ENCODE assay signal across 29 cellular contexts in the genomic region with DNA sequence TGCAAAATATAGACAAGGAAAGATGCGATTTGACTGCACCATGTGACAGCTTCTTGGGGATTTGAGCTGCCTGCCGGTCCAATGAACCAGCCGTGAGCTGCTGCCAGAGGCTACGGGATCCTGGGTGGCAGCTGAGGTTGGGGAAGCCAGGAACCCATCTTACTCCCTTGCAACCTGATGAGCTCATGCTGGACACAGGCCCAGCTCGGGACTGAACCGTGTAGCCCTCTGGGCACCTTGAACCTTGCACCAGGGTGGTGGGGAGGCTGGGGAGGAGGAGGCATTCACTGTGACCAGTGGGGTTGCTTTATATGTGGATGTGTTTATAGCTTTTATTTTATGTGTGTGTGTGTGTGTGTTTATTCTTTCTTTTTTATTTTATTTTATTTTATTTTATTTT. TPM values are rescaled to one million over a fixed set of nuclear protein-coding genes. Genes with fewer than 3 reads are reported as not detected.
"Had no signal": no experiment of that assay in that cellular context is flagged by ENCODE, and none has a peak within 500 bp of the region (broad histone marks: within the 10 kb centered on the region; RNA-seq: fewer than 3 reads in every experiment).

No MANE protein-coding gene starts in this region.

- DNase-seq: activated CD4-positive, alpha-beta T cell treated with anti-CD3 and anti-CD28 coated beads for 1 hour; activated CD4-positive, alpha-beta T cell treated with anti-CD3 and anti-CD28 coated beads, Interleukin-2, amount 50 U/mL, for 1 hour; activated CD8-positive, alpha-beta T cell treated with anti-CD3 and anti-CD28 coated beads, Interleukin-2, amount 10 ng/mL, durations not matched to agents 7 days and 5 days; activated T-cell treated with anti-CD3 and anti-CD28 coated beads, Interleukin-2, amount 50 U/mL, for 24 hours; central memory CD4-positive, alpha-beta T cell; effector memory CD4-positive, alpha-beta T cell; foreskin melanocyte; kidney glomerular epithelial cell; left ventricle myocardium superior; nucleus accumbens; stimulated activated CD4-positive, alpha-beta T cell treated with anti-CD3 and anti-CD28 coated beads, Interleukin-4, amount 100 ng/mL, for 24 hours; stimulated activated naive CD4-positive, alpha-beta T cell treated with Interleukin-2 at 50 U/mL for 16 hours; T-helper 1 cell had no signal

- H3K27me3 ChIP-seq: upper lobe of left lung had no signal

- H3K36me3 ChIP-seq: thoracic aorta, upper lobe of left lung, WERI-Rb-1 had no signal

- H3K27ac ChIP-seq: thoracic aorta, upper lobe of left lung, WERI-Rb-1 had no signal

- H3K9me3 ChIP-seq: thoracic aorta, upper lobe of left lung had no signal

- ATAC-seq: activated CD8-positive, alpha-beta T cell treated with anti-CD3 and anti-CD28 coated beads, Interleukin-2, amount 10 ng/mL, durations not matched to agents 7 days and 5 days; activated naive CD4-positive, alpha-beta T cell treated with anti-CD3 and anti-CD28 coated beads, Interleukin-2, amount 50 U/mL, for 72 hours; activated T-helper 17 cell treated with anti-CD3 and anti-CD28 coated beads, Interleukin-2, amount 50 U/mL, for 72 hours; esophagus mucosa; left ventricle myocardium superior had no signal

- H3K36me3 Mint-ChIP-seq: activated naive CD4-positive, alpha-beta T cell treated with anti-CD3 and anti-CD28 coated beads, Interleukin-2, amount 50 U/mL, for 72 hours; brain; memory B cell had no signal

- H3K9me3 Mint-ChIP-seq: activated naive CD4-positive, alpha-beta T cell treated with anti-CD3 and anti-CD28 coated beads, Interleukin-2, amount 50 U/mL, for 72 hours; activated T-cell treated with anti-CD3 and anti-CD28 coated beads, Interleukin-2, amount 50 U/mL, for 24 hours; activated T-helper 17 cell treated with anti-CD3 and anti-CD28 coated beads, Interleukin-2, amount 50 U/mL, for 72 hours; memory B cell had no signal

- H3K4me3 ChIP-seq: thoracic aorta, upper lobe of left lung had no signal

- H3K27ac Mint-ChIP-seq: activated CD8-positive, alpha-beta T cell treated with anti-CD3 and anti-CD28 coated beads, Interleukin-2, amount 10 ng/mL, durations not matched to agents 7 days and 5 days; activated naive CD4-positive, alpha-beta T cell treated with anti-CD3 and anti-CD28 coated beads, Interleukin-2, amount 50 U/mL, for 72 hours; activated T-cell treated with anti-CD3 and anti-CD28 coated beads, Interleukin-2, amount 50 U/mL, for 24 hours; activated T-helper 17 cell treated with anti-CD3 and anti-CD28 coated beads, Interleukin-2, amount 50 U/mL, for 72 hours; brain; memory B cell; nephron had no signal

- H3K4me1 Mint-ChIP-seq: activated T-helper 17 cell treated with anti-CD3 and anti-CD28 coated beads, Interleukin-2, amount 50 U/mL, for 72 hours had no signal

- H3K4me3 Mint-ChIP-seq: activated CD8-positive, alpha-beta T cell treated with anti-CD3 and anti-CD28 coated beads, Interleukin-2, amount 10 ng/mL, durations not matched to agents 7 days and 5 days; activated T-cell treated with anti-CD3 and anti-CD28 coated beads, Interleukin-2, amount 50 U/mL, for 24 hours; activated T-helper 17 cell treated with anti-CD3 and anti-CD28 coated beads, Interleukin-2, amount 50 U/mL, for 72 hours; brain; memory B cell; nephron had no signal

- H3K4me1 ChIP-seq: upper lobe of left lung had no signal

- FAIRE-seq: endothelial cell of umbilical vein, TTC549 had no signal

RNA-seq across cellular contexts. Expression of gene ALPI, which starts 9.1 kb away (rescaled TPM):
- total RNA-seq: activated CD8-positive, alpha-beta T cell treated with anti-CD3 and anti-CD28 coated beads, Interleukin-2, amount 10 ng/mL, durations not matched to agents 7 days and 5 days; activated naive CD4-positive, alpha-beta T cell treated with anti-CD3 and anti-CD28 coated beads, Interleukin-2, amount 50 U/mL, for 72 hours; activated T-helper 17 cell treated with anti-CD3 and anti-CD28 coated beads, Interleukin-2, amount 50 U/mL, for 72 hours; aorta; dermis microvascular lymphatic vessel endothelial cell; endothelial cell of umbilical vein; esophagus mucosa; left ventricle myocardium superior; mononuclear cell; myocyte; thoracic aorta; upper lobe of left lung had no signal
- polyA plus RNA-seq: endothelial cell of umbilical vein had no signal

RNA-seq across cellular contexts. Expression of gene ECEL1, which starts 22.6 kb away (rescaled TPM):
- total RNA-seq: activated CD8-positive, alpha-beta T cell treated with anti-CD3 and anti-CD28 coated beads, Interleukin-2, amount 10 ng/mL, durations not matched to agents 7 days and 5 days; activated naive CD4-positive, alpha-beta T cell treated with anti-CD3 and anti-CD28 coated beads, Interleukin-2, amount 50 U/mL, for 72 hours; activated T-helper 17 cell treated with anti-CD3 and anti-CD28 coated beads, Interleukin-2, amount 50 U/mL, for 72 hours; dermis microvascular lymphatic vessel endothelial cell; endothelial cell of umbilical vein; esophagus mucosa; mononuclear cell; myocyte had no signal
- polyA plus RNA-seq: aorta, endothelial cell of umbilical vein had no signal

RNA-seq across cellular contexts. Expression of gene PRSS56, which starts 55.1 kb away (rescaled TPM):
- total RNA-seq: activated CD8-positive, alpha-beta T cell treated with anti-CD3 and anti-CD28 coated beads, Interleukin-2, amount 10 ng/mL, durations not matched to agents 7 days and 5 days; activated naive CD4-positive, alpha-beta T cell treated with anti-CD3 and anti-CD28 coated beads, Interleukin-2, amount 50 U/mL, for 72 hours; activated T-helper 17 cell treated with anti-CD3 and anti-CD28 coated beads, Interleukin-2, amount 50 U/mL, for 72 hours; aorta; dermis microvascular lymphatic vessel endothelial cell; endothelial cell of umbilical vein; esophagus mucosa; mononuclear cell; thoracic aorta; upper lobe of left lung had no signal
- polyA plus RNA-seq: adipose tissue, aorta, endothelial cell of umbilical vein had no signal

RNA-seq across cellular contexts. Expression of gene ALPG, which starts 58.4 kb away (rescaled TPM):
- total RNA-seq: activated CD8-positive, alpha-beta T cell treated with anti-CD3 and anti-CD28 coated beads, Interleukin-2, amount 10 ng/mL, durations not matched to agents 7 days and 5 days; activated naive CD4-positive, alpha-beta T cell treated with anti-CD3 and anti-CD28 coated beads, Interleukin-2, amount 50 U/mL, for 72 hours; activated T-helper 17 cell treated with anti-CD3 and anti-CD28 coated beads, Interleukin-2, amount 50 U/mL, for 72 hours; aorta; dermis microvascular lymphatic vessel endothelial cell; endothelial cell of umbilical vein; esophagus mucosa; left ventricle myocardium superior; mononuclear cell; myocyte; thoracic aorta had no signal
- polyA plus RNA-seq: adipose tissue, aorta, endothelial cell of umbilical vein had no signal
